ENCODE assay signal across 15 cellular contexts in genomic region chr16:81720973-81721907, GRCh38. TPM values are rescaled to one million over a fixed set of nuclear protein-coding genes. Genes with fewer than 3 reads are reported as not detected.
DNase-seq lines count a peak whose midpoint lies in the region; ATAC-seq and TF ChIP-seq lines count a peak whose summit lies in the region.
"Had no signal": no experiment of that assay in that cellular context is flagged by ENCODE, and none has a peak within 500 bp of the region (broad histone marks: within the 10 kb centered on the region; RNA-seq: fewer than 3 reads in every experiment).

No MANE protein-coding gene starts in this region.

- H3K9me3 Mint-ChIP-seq in HFFc6, result no peaks in the 10 kb centered on the region
- H3K9me3 Mint-ChIP-seq in immature natural killer cell, result no peaks in the 10 kb centered on the region
- peaks cover 5 to 16% of the 10 kb centered on the region in 2 donors for H3K9me3 Mint-ChIP-seq in stimulated activated naive B cell treated with anti-CD40 and anti-IgM and Interleukin-4, amounts not matched to agents 10 μg/mL and 1 μg/mL and 100 μg/mL, for 72 hours

- H3K4me1 Mint-ChIP-seq in HFFc6 (ENCODE audit: low read depth) (peaks cover 6% of the 10 kb centered on the region; the same call in 1 of the 2 replicates), immature natural killer cell (peaks cover 33% of the 10 kb centered on the region in 2 donors)
- H3K4me1 Mint-ChIP-seq in stimulated activated naive B cell treated with anti-CD40 and anti-IgM and Interleukin-4, amounts not matched to agents 10 μg/mL and 1 μg/mL and 100 μg/mL, for 72 hours, result peaks cover 15 to 24% of the 10 kb centered on the region in 2 donors

- DNase-seq in AML-193 (lab: John Stamatoyannopoulos, UW) (peak; percentile 41 to 46), HFFc6 (peak; percentile 6), SKM-1 treated with dmso at 0.1 percent for 144 hours (lab: John Stamatoyannopoulos, UW; ENCODE audit: unreplicated experiment) (peak; percentile 43), immature natural killer cell (no peak)
- no peak for DNase-seq in stimulated activated naive B cell treated with anti-CD40 and anti-IgM and Interleukin-4, amounts not matched to agents 10 μg/mL and 1 μg/mL and 100 μg/mL, for 72 hours
- DNase-seq: activated naive CD4-positive, alpha-beta T cell treated with anti-CD3 and anti-CD28 coated beads, Interleukin-2, amount 50 U/mL, for 16 hours; dermis blood vessel endothelial cell; hippocampal formation; kidney glomerular epithelial cell; NCI-H2029 treated with DMSO at 0.1 percent for 48 hours; NCI-H524; RPMI8226 had no signal

- ATAC-seq in stimulated activated naive B cell treated with anti-CD40 and anti-IgM and Interleukin-4, amounts not matched to agents 10 μg/mL and 1 μg/mL and 100 μg/mL, for 72 hours (replicated peaks), result no peak
- no peak for ATAC-seq in HG03460 (IDR thresholded peaks at IDR 0.05; ENCODE audit: unreplicated experiment)
- ATAC-seq in HG03442 (IDR thresholded peaks at IDR 0.05; ENCODE audit: unreplicated experiment), result no peak
- no peak for ATAC-seq in GM21528 (IDR thresholded peaks at IDR 0.05; ENCODE audit: low FRiP score, unreplicated experiment)

- H3K27ac Mint-ChIP-seq in HFFc6, result no peak overlapping the region; the same call in 1 of the 2 replicates
- peak overlapping the region in 4 of 6 donors; percentile 14 to 68 (median 52) for H3K27ac Mint-ChIP-seq in immature natural killer cell
- no peak overlapping the region for H3K27ac Mint-ChIP-seq in stimulated activated naive B cell treated with anti-CD40 and anti-IgM and Interleukin-4, amounts not matched to agents 10 μg/mL and 1 μg/mL and 100 μg/mL, for 72 hours

- H3K27me3 Mint-ChIP-seq in HFFc6 (ENCODE audit: insufficient read depth) (peaks cover 15% of the 10 kb centered on the region), immature natural killer cell (ENCODE audit: low read depth in 3 of 3) (peaks cover 1 to 6% (median 3%) of the 10 kb centered on the region in 3 donors)
- no peaks in the 10 kb centered on the region for H3K27me3 Mint-ChIP-seq in stimulated activated naive B cell treated with anti-CD40 and anti-IgM and Interleukin-4, amounts not matched to agents 10 μg/mL and 1 μg/mL and 100 μg/mL, for 72 hours

- H3K36me3 Mint-ChIP-seq in HFFc6 (ENCODE audit: low read depth) (no peaks in the 10 kb centered on the region), immature natural killer cell (no peaks in the 10 kb centered on the region)
- H3K36me3 Mint-ChIP-seq in stimulated activated naive B cell treated with anti-CD40 and anti-IgM and Interleukin-4, amounts not matched to agents 10 μg/mL and 1 μg/mL and 100 μg/mL, for 72 hours, result peaks cover 2 to 5% of the 10 kb centered on the region in 2 donors

- no peak overlapping the region for H3K4me3 Mint-ChIP-seq in HFFc6
- H3K4me3 Mint-ChIP-seq in immature natural killer cell, result no peak overlapping the region
- H3K4me3 Mint-ChIP-seq in stimulated activated naive B cell treated with anti-CD40 and anti-IgM and Interleukin-4, amounts not matched to agents 10 μg/mL and 1 μg/mL and 100 μg/mL, for 72 hours, result no peak overlapping the region

- 0 out of 2 replicates have a peak, but pooled peaks have one; percentile 8 for TF ChIP-seq CTCF in HFFc6 (IDR thresholded peaks at IDR 0.05)

RNA-seq across cellular contexts. Expression of gene PLCG2, which starts 57.9 kb away (rescaled TPM):
- under 1 TPM; 0.14 to 0.61 (median 0.27) TPM for total RNA-seq in HFFc6 (2021; fragmentation: NEBNext Ultra II Directional; extraction: Animal tissue kit (Norgen Biotek cat#: 25700))
- 10 to 100 TPM; 24.4 to 91.6 (median 46.4) TPM for polyA plus RNA-seq in immature natural killer cell

Comparison
In these comparisons a context has a peak if more than half of its experiments do, and no peak if none do; other contexts are left out.
1. DNase-seq: peak in AML-193 (2 of 2), HFFc6 (single experiment) and SKM-1 treated with dmso at 0.1 percent for 144 hours (single experiment); none in immature natural killer cell (0 of 3) and stimulated activated naive B cell treated with anti-CD40 and anti-IgM and Interleukin-4, amounts not matched to agents 10 μg/mL and 1 μg/mL and 100 μg/mL, for 72 hours (single experiment).
2. H3K27ac Mint-ChIP-seq: peak in immature natural killer cell (4 of 6); none in HFFc6 (single experiment) and stimulated activated naive B cell treated with anti-CD40 and anti-IgM and Interleukin-4, amounts not matched to agents 10 μg/mL and 1 μg/mL and 100 μg/mL, for 72 hours (single experiment).